Comparison of ENCODE assay signal across 14 cellular contexts in the genomic region with DNA sequence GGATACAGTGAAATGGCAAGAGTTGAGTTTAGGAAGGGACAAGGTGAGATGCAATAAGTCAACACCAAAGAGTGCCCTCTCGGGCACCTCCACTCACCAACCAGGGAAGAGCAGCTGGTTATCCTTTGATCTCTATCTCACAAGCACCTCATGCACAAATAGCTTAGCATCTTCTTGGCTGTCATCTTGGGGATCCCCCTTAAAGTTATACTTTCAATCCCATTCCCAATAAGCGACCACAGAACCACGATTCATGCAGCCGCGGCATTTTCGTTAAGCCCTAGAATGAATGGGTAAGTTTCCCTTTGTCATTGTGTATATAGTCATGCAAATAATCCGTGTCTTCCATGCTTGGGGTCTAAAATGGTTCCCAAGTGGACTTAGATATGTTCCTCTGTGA.
"Had no signal": no experiment of that assay in that cellular context is flagged by ENCODE, and none has a peak within 500 bp of the region (broad histone marks: within the 10 kb centered on the region; RNA-seq: fewer than 3 reads in every experiment).

No MANE protein-coding gene starts in this region.

- H3K4me3 Mint-ChIP-seq: naive B cell; T-helper 2 cell treated with Interferon-gamma antibody and Interleukin-4, amounts not matched to agents 5 μg/mL and 100 μg/mL, for 36 hours had no signal

- H3K4me1 Mint-ChIP-seq: naive B cell had no signal

- H3K27ac Mint-ChIP-seq: naive B cell; T-helper 2 cell treated with Interferon-gamma antibody and Interleukin-4, amounts not matched to agents 5 μg/mL and 100 μg/mL, for 36 hours had no signal

- H3K9me3 Mint-ChIP-seq: naive B cell had no signal

- ATAC-seq: left lung, upper lobe of right lung had no signal

- H3K36me3 Mint-ChIP-seq: naive B cell had no signal

- DNase-seq: activated CD4-positive, CD25-positive, alpha-beta regulatory T cell; activated naive CD4-positive, alpha-beta T cell; brain microvascular endothelial cell; cortex of kidney; effector CD4-positive, alpha-beta T cell; islet precursor cell; left lung; naive B cell; ovary; stimulated activated naive CD4-positive, alpha-beta T cell treated with Interleukin-2 at 50 U/mL for 16 hours; SW 1271; testis; upper lobe of right lung had no signal
